In the genomic region with DNA sequence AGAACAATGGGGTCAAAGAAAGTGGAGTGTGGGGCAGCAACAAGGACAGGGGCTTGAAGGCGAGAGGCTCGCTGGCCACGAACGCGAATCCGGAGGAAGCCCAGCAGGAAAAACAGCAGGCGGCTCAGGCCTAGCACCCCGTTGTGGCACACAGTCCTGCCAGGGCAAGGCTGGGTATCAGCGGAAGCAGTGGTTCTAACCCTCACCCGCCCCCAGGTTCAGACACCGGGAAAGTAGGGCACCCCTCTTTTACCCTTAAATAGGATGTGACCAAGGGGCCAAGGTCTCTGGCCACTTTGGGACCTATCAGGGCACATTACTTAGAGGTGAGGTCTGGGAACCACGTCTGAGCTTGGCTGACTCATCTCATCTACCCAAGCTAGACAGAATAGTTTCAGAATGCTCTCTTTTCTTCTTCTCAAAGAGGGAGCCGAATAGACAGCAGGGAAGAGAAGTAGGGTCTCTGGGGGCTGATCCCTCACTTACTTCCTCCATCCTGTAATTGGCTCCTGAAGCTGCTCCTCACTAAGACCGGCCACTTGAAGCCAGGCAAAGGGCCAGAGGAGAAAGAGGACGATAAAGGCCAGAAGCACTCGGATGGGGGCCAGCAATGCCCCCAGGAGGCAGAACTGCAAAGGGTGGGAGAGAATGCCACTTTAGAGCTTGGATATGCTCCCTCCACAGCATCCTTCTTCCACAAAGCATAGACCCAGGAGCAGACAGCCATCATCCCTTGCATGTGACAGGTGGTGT, we compare ENCODE assay signal across 8 cellular contexts. TPM values are rescaled to one million over a fixed set of nuclear protein-coding genes. Genes with fewer than 3 reads are reported as not detected.
A peak's percentile ranks its signal among the peaks of the same experiment; 100 is the strongest.
DNase-seq lines count a peak whose midpoint lies in the region; ATAC-seq and TF ChIP-seq lines count a peak whose summit lies in the region.

No MANE protein-coding gene starts in this region.

- peaks cover 15% of the 10 kb centered on the region for H3K36me3 Mint-ChIP-seq in type B pancreatic cell

- H3K4me3 ChIP-seq in right cardiac atrium (ENCODE audit: low read length): no peak overlapping the region

- peak; percentile 9 for DNase-seq in stimulated activated CD4-positive, alpha-beta T cell treated with anti-CD3 and anti-CD28 coated beads, Interleukin-15, amount 100 ng/mL, for 24 hours
- no peak for DNase-seq in stimulated activated CD4-positive, alpha-beta T cell treated with anti-CD3 and anti-CD28 coated beads, Interleukin-1b, Interleukin-23, amount 100 ng/mL, for 48 hours
- DNase-seq in activated T-cell treated with anti-CD3 and anti-CD28 coated beads, Interleukin-2, amount 50 U/mL, for 48 hours: peak; percentile 27 to 34
- DNase-seq in right cardiac atrium (peak in 1 of 3 donors; percentile 68), type B pancreatic cell (ENCODE audit: extremely low spot score, unreplicated experiment) (no peak), HCEC 1CT (no peak), kidney glomerular epithelial cell (lab: John Stamatoyannopoulos, UW) (no peak), NCI-H1436 treated with DMSO at 0.1 percent for 48 hours (lab: John Stamatoyannopoulos, UW) (no peak)

- no peak for TF ChIP-seq CTCF in type B pancreatic cell (conservative IDR thresholded peaks at IDR 0.05)

- no peaks in the 10 kb centered on the region for H3K9me3 ChIP-seq in right cardiac atrium (ENCODE audit: control insufficient read depth, low read length)

- peaks cover 37% of the 10 kb centered on the region for H3K4me1 Mint-ChIP-seq in type B pancreatic cell (ENCODE audit: unreplicated experiment)

- 72% methylated on average over 16 of the region's 16 CpGs for WGBS in right cardiac atrium

- no peaks in the 10 kb centered on the region for H3K27me3 Mint-ChIP-seq in type B pancreatic cell

- H3K27ac ChIP-seq in right cardiac atrium (ENCODE audit: low read length): peak overlapping the region; percentile 21

- peak overlapping the region; percentile 98 for H3K4me3 Mint-ChIP-seq in type B pancreatic cell

- H3K9me3 Mint-ChIP-seq in type B pancreatic cell: no peaks in the 10 kb centered on the region

- H3K4me1 ChIP-seq in right cardiac atrium (ENCODE audit: control insufficient read depth, insufficient read depth, low read length): peaks cover 3% of the 10 kb centered on the region

- H3K27me3 ChIP-seq in right cardiac atrium (ENCODE audit: control insufficient read depth, insufficient read depth): no peaks in the 10 kb centered on the region

- intact Hi-C loops in right cardiac atrium (cut with DNase I): loop anchor here in 2 of 4 donors (5.0 to 10.0 kb wide), 2 partner anchors 120 to 123 kb away; no protein-coding TSS in a partner anchor

- no peak overlapping the region for H3K27ac Mint-ChIP-seq in type B pancreatic cell

- ATAC-seq in right cardiac atrium: no peak

RNA-seq across cellular contexts. Expression of gene LPCAT4, which starts 1.7 kb away (rescaled TPM):
- 10 to 100 TPM; 24.1 to 44.9 (median 39.7) TPM for total RNA-seq in right cardiac atrium
- polyA plus RNA-seq in right cardiac atrium: 36.8 TPM
- total RNA-seq in type B pancreatic cell (ENCODE audit: low replicate concordance): 87.5 and 90.6 TPM in 2 replicates

RNA-seq across cellular contexts. Expression of gene NUTM1, which starts 22.1 kb away (rescaled TPM):
- not detected for total RNA-seq in right cardiac atrium
- not detected for polyA plus RNA-seq in right cardiac atrium
- not detected in 2 replicates for total RNA-seq in type B pancreatic cell (ENCODE audit: low replicate concordance)

RNA-seq across cellular contexts. Expression of gene NOP10, which starts 22.3 kb away (rescaled TPM):
- 100 to 1,000 TPM in 3 of 4 donors, 10 to 100 TPM in 1; 87.2 to 122 (median 106) TPM for total RNA-seq in right cardiac atrium
- 206 TPM for polyA plus RNA-seq in right cardiac atrium
- 143 and 157 TPM in 2 replicates for total RNA-seq in type B pancreatic cell (ENCODE audit: low replicate concordance)

RNA-seq across cellular contexts. Expression of gene SLC12A6, which starts 27.7 kb away (rescaled TPM):
- 10 to 100 TPM; 15.3 to 21.2 (median 17.5) TPM for total RNA-seq in right cardiac atrium
- polyA plus RNA-seq in right cardiac atrium: 8.1 TPM
- total RNA-seq in type B pancreatic cell (ENCODE audit: low replicate concordance): 14.5 and 15.0 TPM in 2 replicates

Comparison
In these comparisons a context has a peak if more than half of its experiments do, and no peak if none do; other contexts are left out.
1. DNase-seq: peak in stimulated activated CD4-positive, alpha-beta T cell treated with anti-CD3 and anti-CD28 coated beads, Interleukin-15, amount 100 ng/mL, for 24 hours (single experiment) and activated T-cell treated with anti-CD3 and anti-CD28 coated beads, Interleukin-2, amount 50 U/mL, for 48 hours (2 of 2); none in stimulated activated CD4-positive, alpha-beta T cell treated with anti-CD3 and anti-CD28 coated beads, Interleukin-1b, Interleukin-23, amount 100 ng/mL, for 48 hours (single experiment), type B pancreatic cell (single experiment), HCEC 1CT (single experiment), kidney glomerular epithelial cell (single experiment) and NCI-H1436 treated with DMSO at 0.1 percent for 48 hours (single experiment).